Comparison of ENCODE assay signal across 7 cellular contexts in the genomic region with DNA sequence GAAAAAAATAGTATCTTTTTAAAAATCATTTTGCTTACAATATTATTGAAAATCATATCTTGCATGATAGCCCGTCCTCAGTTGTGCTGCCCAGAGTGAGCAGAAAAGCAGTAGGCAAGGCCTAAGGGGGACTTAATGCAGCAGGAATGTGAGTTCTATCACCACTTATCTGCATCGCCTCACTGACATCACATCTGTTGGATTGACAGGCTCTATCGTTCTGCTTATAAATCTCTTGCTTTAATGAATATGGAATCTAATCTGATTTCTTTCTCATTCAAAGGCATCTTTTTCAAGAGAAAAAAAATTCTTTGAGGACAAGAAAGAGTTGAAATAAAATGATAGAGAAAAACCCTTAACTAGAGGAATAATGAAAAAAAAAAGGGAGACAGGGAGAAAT.
"Had no signal": no experiment of that assay in that cellular context is flagged by ENCODE, and none has a peak within 500 bp of the region (broad histone marks: within the 10 kb centered on the region; RNA-seq: fewer than 3 reads in every experiment).

No MANE protein-coding gene starts in this region.

- H3K27me3 Mint-ChIP-seq: IgD-negative memory B cell had no signal

- H3K4me3 Mint-ChIP-seq: IgD-negative memory B cell had no signal

- H3K4me1 Mint-ChIP-seq: IgD-negative memory B cell had no signal

- H3K36me3 Mint-ChIP-seq: IgD-negative memory B cell had no signal

- ATAC-seq: HepG2, K562 had no signal

- H3K27ac ChIP-seq: HL-60 had no signal

- H3K4me3 ChIP-seq: K562 had no signal

- DNase-seq: IMR-90, KBM-7, KG1 had no signal

- H3K27ac Mint-ChIP-seq: IgD-negative memory B cell had no signal
